Comparison of ENCODE assay signal across 16 cellular contexts in genomic region chrX:121008920-121009319, GRCh38. TPM values are rescaled to one million over a fixed set of nuclear protein-coding genes. Genes with fewer than 3 reads are reported as not detected.
A peak's percentile ranks its signal among the peaks of the same experiment; 100 is the strongest.
DNase-seq lines count a peak whose midpoint lies in the region; ATAC-seq and TF ChIP-seq lines count a peak whose summit lies in the region.
"Had no signal": no experiment of that assay in that cellular context is flagged by ENCODE, and none has a peak within 500 bp of the region (broad histone marks: within the 10 kb centered on the region; RNA-seq: fewer than 3 reads in every experiment).

No MANE protein-coding gene starts in this region.

- H3K27ac ChIP-seq in upper lobe of right lung = no peak overlapping the region
- H3K27ac ChIP-seq: BLaER1 treated with 17β-estradiol and CSF1 and Interleukin-3, amounts not matched to agents 10 nM and 100 nM; HL-60 had no signal

- H3K4me1 ChIP-seq in upper lobe of right lung = no peaks in the 10 kb centered on the region
- H3K4me1 ChIP-seq: BLaER1 treated with 17β-estradiol and CSF1 and Interleukin-3, amounts not matched to agents 10 nM and 100 nM had no signal

- DNase-seq in SK-MEL-5 (ENCODE audit: low read depth, low spot score) (peak; percentile 90), epidermal melanocyte (ENCODE audit: insufficient read length, low spot score) (peak; percentile 16), left lobe of liver (ENCODE audit: low spot score) (no peak), upper lobe of right lung (no peak), midbrain (lab: John Stamatoyannopoulos, UW) (no peak), occipital lobe (lab: John Stamatoyannopoulos, UW) (no peak)
- DNase-seq in NK-92 treated with Interleukin-12 subunit alpha and Interleukin-12 subunit beta, amount 100 ng/mL, for 24 hours (lab: John Stamatoyannopoulos, UW) = no peak
- DNase-seq: DMS 273 treated with DMSO at 0.1 percent for 48 hours, GOT3, KBM-7, NCI-H1092, NCI-H226, NCI-H526 treated with DMSO at 0.1 percent for 48 hours had no signal

- H3K36me3 ChIP-seq in upper lobe of right lung = no peaks in the 10 kb centered on the region
- H3K36me3 ChIP-seq: BLaER1 treated with 17β-estradiol and CSF1 and Interleukin-3, amounts not matched to agents 10 nM and 100 nM had no signal

- no peaks in the 10 kb centered on the region for H3K27me3 ChIP-seq in upper lobe of right lung
- H3K27me3 ChIP-seq: BLaER1 treated with 17β-estradiol and CSF1 and Interleukin-3, amounts not matched to agents 10 nM and 100 nM had no signal

- in situ Hi-C loops in SK-MEL-5 (cut with HindIII; ENCODE audit: low pct_unique_long_range_greater_than_20kb, low sequenced_read_pairs) = no loop called here

- intact Hi-C loops in upper lobe of right lung (cut with DNase I) = no loop called here

- peak; percentile 19 for ATAC-seq in left lobe of liver
- peak; percentile 30 for ATAC-seq in upper lobe of right lung

- H3K9me3 ChIP-seq in upper lobe of right lung = no peaks in the 10 kb centered on the region

- H3K4me3 ChIP-seq in upper lobe of right lung = no peak overlapping the region
- H3K4me3 ChIP-seq: BLaER1 treated with 17β-estradiol and CSF1 and Interleukin-3, amounts not matched to agents 10 nM and 100 nM had no signal

- TF ChIP-seq CTCF in upper lobe of right lung (IDR thresholded peaks at IDR 0.05) = no peak

RNA-seq across cellular contexts. Expression of gene CT47A1, which starts 23.4 kb away (rescaled TPM):
- total RNA-seq in SK-MEL-5 (2014; rRNA removed; shearing (Covaris generic)) = not detected in 2 replicates
- polyA plus RNA-seq in SK-MEL-5 (2015; cell fraction: cytosol; rRNA removed) = not detected in 2 replicates
- polyA plus RNA-seq in SK-MEL-5 (2015; cell fraction: nucleus; rRNA removed) = not detected in 2 replicates
- total RNA-seq in left lobe of liver (not detected), upper lobe of right lung (not detected), occipital lobe (not detected)

RNA-seq across cellular contexts. Expression of gene CT47A2, which starts 28.2 kb away (rescaled TPM):
- total RNA-seq in SK-MEL-5 (2014; rRNA removed; shearing (Covaris generic)) = not detected in 2 replicates
- not detected in 2 replicates for polyA plus RNA-seq in SK-MEL-5 (2015; cell fraction: cytosol; rRNA removed)
- not detected in 2 replicates for polyA plus RNA-seq in SK-MEL-5 (2015; cell fraction: nucleus; rRNA removed)
- total RNA-seq in left lobe of liver (not detected), upper lobe of right lung (not detected), occipital lobe (not detected)
- total RNA-seq: Daoy had no signal

RNA-seq across cellular contexts. Expression of gene CT47A3, which starts 33.1 kb away (rescaled TPM):
- total RNA-seq in SK-MEL-5 (2014; rRNA removed; shearing (Covaris generic)) = not detected in 2 replicates
- polyA plus RNA-seq in SK-MEL-5 (2015; cell fraction: cytosol; rRNA removed) = not detected in 2 replicates
- polyA plus RNA-seq in SK-MEL-5 (2015; cell fraction: nucleus; rRNA removed) = not detected in 2 replicates
- not detected for total RNA-seq in left lobe of liver
- total RNA-seq in upper lobe of right lung = not detected
- not detected for total RNA-seq in occipital lobe
- total RNA-seq: Daoy had no signal

RNA-seq across cellular contexts. Expression of gene CT47A4, which starts 37.9 kb away (rescaled TPM):
- total RNA-seq in SK-MEL-5 (2014; rRNA removed; shearing (Covaris generic)) = not detected in 2 replicates
- not detected in 2 replicates for polyA plus RNA-seq in SK-MEL-5 (2015; cell fraction: cytosol; rRNA removed)
- not detected in 2 replicates for polyA plus RNA-seq in SK-MEL-5 (2015; cell fraction: nucleus; rRNA removed)
- not detected for total RNA-seq in left lobe of liver
- total RNA-seq in upper lobe of right lung = not detected
- not detected for total RNA-seq in occipital lobe
- total RNA-seq: Daoy had no signal

RNA-seq across cellular contexts. Expression of gene GLUD2, which starts 38.5 kb away (rescaled TPM):
- 16.8 and 19.9 TPM in 2 replicates for total RNA-seq in SK-MEL-5 (2014; rRNA removed; shearing (Covaris generic))
- 13.4 and 17.1 TPM in 2 replicates for polyA plus RNA-seq in SK-MEL-5 (2015; cell fraction: cytosol; rRNA removed)
- polyA plus RNA-seq in SK-MEL-5 (2015; cell fraction: nucleus; rRNA removed) = 7.9 and 12.1 TPM in 2 replicates
- 3.7 TPM for total RNA-seq in left lobe of liver
- total RNA-seq in upper lobe of right lung = 1.6 TPM
- 1.1 TPM for total RNA-seq in occipital lobe

Comparison
In these comparisons a context has a peak if more than half of its experiments do, and no peak if none do; other contexts are left out.
1. DNase-seq: peak in SK-MEL-5 (single experiment) and epidermal melanocyte (single experiment); none in left lobe of liver (single experiment), upper lobe of right lung (single experiment), midbrain (single experiment), NK-92 treated with Interleukin-12 subunit alpha and Interleukin-12 subunit beta, amount 100 ng/mL, for 24 hours (single experiment) and occipital lobe (single experiment).